Comparison of ENCODE assay signal across 8 cellular contexts in genomic region chr17:73952498-73953205, GRCh38.
DNase-seq lines count a peak whose midpoint lies in the region; TF ChIP-seq lines count a peak whose summit lies in the region.

No MANE protein-coding gene starts in this region.

- H3K36me3 ChIP-seq in BE2C (no peaks in the 10 kb centered on the region), left ventricle myocardium inferior (no peaks in the 10 kb centered on the region), sigmoid colon (no peaks in the 10 kb centered on the region)

- peak; percentile 64 for TF ChIP-seq CTCF in BE2C (IDR thresholded peaks at IDR 0.05; ENCODE audit: low read depth, low read length)
- TF ChIP-seq CTCF in left ventricle myocardium inferior (IDR thresholded peaks at IDR 0.05; ENCODE audit: borderline replicate concordance), result peak; percentile 57
- TF ChIP-seq CTCF in sigmoid colon (IDR thresholded peaks at IDR 0.05), result peak in 2 of 4 experiments; percentile 17 to 22

- H3K4me1 ChIP-seq in BE2C (peaks cover 18% of the 10 kb centered on the region), left ventricle myocardium inferior (peaks cover 13% of the 10 kb centered on the region), sigmoid colon (peaks cover 0 to 12% (median 11%) of the 10 kb centered on the region in 4 donors)

- no peak for TF ChIP-seq POLR2A in sigmoid colon (IDR thresholded peaks at IDR 0.05)

- no peak overlapping the region for H3K27ac ChIP-seq in left ventricle myocardium inferior (replicated peaks)
- H3K27ac ChIP-seq in sigmoid colon, result no peak overlapping the region

- intact Hi-C loops in left ventricle myocardium inferior (cut with micrococcal nuclease), result no loop called here
- intact Hi-C loops in sigmoid colon (cut with DNase I), result no loop called here

- peak overlapping the region; percentile 59 for H3K4me3 ChIP-seq in BE2C (ENCODE audit: low read depth, low read length)
- H3K4me3 ChIP-seq in left ventricle myocardium inferior, result peak overlapping the region; percentile 60
- H3K4me3 ChIP-seq in sigmoid colon, result peak overlapping the region in 3 of 4 donors; percentile 23 to 38 (median 34)

- WGBS in sigmoid colon, 2 donors, result 2% methylated on average over 66 of the region's 66 CpGs

- H3K9me3 ChIP-seq in BE2C, result no peaks in the 10 kb centered on the region
- peaks cover 7% of the 10 kb centered on the region for H3K9me3 ChIP-seq in left ventricle myocardium inferior (replicated peaks)
- H3K9me3 ChIP-seq in sigmoid colon, result no peaks in the 10 kb centered on the region

- no peak for TF ChIP-seq EP300 in sigmoid colon (IDR thresholded peaks at IDR 0.05)

- H3K27me3 ChIP-seq in BE2C (no peaks in the 10 kb centered on the region), left ventricle myocardium inferior (ENCODE audit: low read depth) (peaks cover 65% of the 10 kb centered on the region), sigmoid colon (peaks cover 11 to 60% (median 12%) of the 10 kb centered on the region in 3 donors)

- DNase-seq in BE2C (peak; percentile 78), MV-4-11 (lab: John Stamatoyannopoulos, UW) (peak; percentile 32), left ventricle myocardium inferior (peak; percentile 40), sigmoid colon (no peak), NCI-H128 (lab: John Stamatoyannopoulos, UW; ENCODE audit: unreplicated experiment) (no peak), COR-L47 (lab: John Stamatoyannopoulos, UW) (no peak), inferior parietal cortex (ENCODE audit: extremely low spot score) (no peak)
- DNase-seq in activated CD8-positive, alpha-beta memory T cell treated with anti-CD3 and anti-CD28 coated beads, Interleukin-2, amount 50 U/mL, for 4 hours, result peak; percentile 44

Comparison
In these comparisons a context has a peak if more than half of its experiments do, and no peak if none do; other contexts are left out.
1. DNase-seq: peak in BE2C (single experiment), MV-4-11 (single experiment), activated CD8-positive, alpha-beta memory T cell treated with anti-CD3 and anti-CD28 coated beads, Interleukin-2, amount 50 U/mL, for 4 hours (single experiment) and left ventricle myocardium inferior (single experiment); none in sigmoid colon (single experiment), NCI-H128 (single experiment), COR-L47 (single experiment) and inferior parietal cortex (single experiment).
2. Peak in every context shown above with its lines, with median percentiles within 50 percentile points of each other: H3K4me3 ChIP-seq.